ENCODE assay signal across 1 cellular context in the genomic region with DNA sequence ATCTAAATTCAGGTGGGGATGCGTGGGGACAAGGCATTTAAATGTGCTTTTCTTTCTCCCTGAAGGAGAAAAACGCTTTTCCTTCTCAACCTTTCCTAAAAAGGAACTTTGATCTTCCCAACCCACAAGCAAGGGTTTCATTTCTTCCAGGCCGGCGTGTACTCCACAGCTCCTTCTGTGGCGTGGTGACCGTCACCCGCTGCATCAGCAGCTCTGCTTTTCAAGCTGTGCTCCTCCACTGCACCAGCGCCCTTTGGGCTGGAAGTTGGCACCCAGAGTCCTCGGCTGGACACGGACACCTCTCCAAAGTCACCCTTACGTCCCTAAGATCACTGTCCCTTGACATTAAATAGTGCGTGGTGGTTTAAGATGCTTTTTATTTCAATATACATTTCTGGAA.
TF ChIP-seq lines count a peak whose summit lies in the region.

No MANE protein-coding gene starts in this region.

TF ChIP-seq in Ishikawa, 13 proteins besides CTCF, POLR2A, EP300 and RAD21 (continued from another document):
- TF ChIP-seq REST (IDR thresholded peaks at IDR 0.05; ENCODE audit: low read depth) (no peak), MAX (IDR thresholded peaks at IDR 0.05) (0 out of 2 replicates have a peak, but pooled peaks have one; percentile 10), YY1 (IDR thresholded peaks at IDR 0.05; ENCODE audit: low read depth) (no peak), CREB1 (IDR thresholded peaks at IDR 0.05; ENCODE audit: low read depth) (no peak), FOXM1 (IDR thresholded peaks at IDR 0.05; ENCODE audit: borderline replicate concordance, low read depth) (no peak), TCF12 (IDR thresholded peaks at IDR 0.05; ENCODE audit: low read depth) (0 out of 2 replicates have a peak, but pooled peaks have one; percentile 11)
